In the genomic region with DNA sequence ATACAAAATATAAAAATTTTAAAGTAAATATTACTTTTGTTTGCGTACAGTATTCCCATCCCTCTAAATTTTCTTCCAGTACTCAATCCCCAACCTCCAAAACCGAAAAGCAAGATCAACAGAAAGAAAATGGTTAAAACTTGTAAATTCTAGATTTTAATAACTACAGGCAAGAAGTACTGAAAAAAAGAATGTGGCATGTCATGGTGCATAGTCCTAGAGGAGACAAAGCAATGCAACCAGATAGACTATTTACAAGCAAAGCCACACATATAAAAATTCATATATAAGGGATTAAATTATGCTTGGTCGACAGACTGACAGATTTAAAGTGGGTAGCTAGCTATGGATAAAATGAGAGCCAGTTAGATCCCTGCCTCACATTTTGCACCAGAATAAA, we compare ENCODE assay signal across 10 cellular contexts. TPM values are rescaled to one million over a fixed set of nuclear protein-coding genes. Genes with fewer than 3 reads are reported as not detected.
DNase-seq lines count a peak whose midpoint lies in the region; ATAC-seq and TF ChIP-seq lines count a peak whose summit lies in the region.
"Had no signal": no experiment of that assay in that cellular context is flagged by ENCODE, and none has a peak within 500 bp of the region (broad histone marks: within the 10 kb centered on the region; RNA-seq: fewer than 3 reads in every experiment).

No MANE protein-coding gene starts in this region.

- no peak for ATAC-seq in GM18873 (IDR thresholded peaks at IDR 0.05; ENCODE audit: low FRiP score, unreplicated experiment)
- ATAC-seq in HG03045 (IDR thresholded peaks at IDR 0.05; ENCODE audit: unreplicated experiment) = no peak

- H3K9me3 Mint-ChIP-seq in activated CD4-positive, alpha-beta T cell treated with anti-CD3 and anti-CD28 coated beads, Interleukin-2, amount 10 ng/mL, durations not matched to agents 7 days and 5 days = no peaks in the 10 kb centered on the region
- H3K9me3 Mint-ChIP-seq in activated naive CD8-positive, alpha-beta T cell treated with anti-CD3 and anti-CD28 coated beads for 36 hours = no peaks in the 10 kb centered on the region
- no peaks in the 10 kb centered on the region for H3K9me3 Mint-ChIP-seq in progenitor cell of endocrine pancreas (ENCODE audit: low read depth)

- DNase-seq in activated CD4-positive, alpha-beta T cell treated with anti-CD3 and anti-CD28 coated beads, Interleukin-2, amount 10 ng/mL, durations not matched to agents 7 days and 5 days = no peak
- DNase-seq in activated CD4-positive, alpha-beta T cell treated with anti-CD3 and anti-CD28 coated beads, Interleukin-2, amount 50 U/mL, for 1 hour = no peak
- peak; percentile 61 for DNase-seq in NCI-H146 (lab: John Stamatoyannopoulos, UW)
- no peak for DNase-seq in activated naive CD8-positive, alpha-beta T cell treated with anti-CD3 and anti-CD28 coated beads for 36 hours
- no peak for DNase-seq in progenitor cell of endocrine pancreas (ENCODE audit: low spot score, unreplicated experiment)
- DNase-seq in superior temporal gyrus (ENCODE audit: extremely low spot score) = no peak
- DNase-seq: activated B cell treated with CpG ODN at 0.5 μM for 24 hours, head of caudate nucleus had no signal

- no peak for TF ChIP-seq CTCF in progenitor cell of endocrine pancreas (IDR thresholded peaks at IDR 0.05; ENCODE audit: unreplicated experiment)

- H3K27me3 Mint-ChIP-seq in activated CD4-positive, alpha-beta T cell treated with anti-CD3 and anti-CD28 coated beads, Interleukin-2, amount 10 ng/mL, durations not matched to agents 7 days and 5 days = peaks cover 3% of the 10 kb centered on the region
- peaks cover 20% of the 10 kb centered on the region for H3K27me3 Mint-ChIP-seq in activated naive CD8-positive, alpha-beta T cell treated with anti-CD3 and anti-CD28 coated beads for 36 hours
- no peaks in the 10 kb centered on the region for H3K27me3 Mint-ChIP-seq in progenitor cell of endocrine pancreas

- H3K27ac Mint-ChIP-seq in activated CD4-positive, alpha-beta T cell treated with anti-CD3 and anti-CD28 coated beads, Interleukin-2, amount 10 ng/mL, durations not matched to agents 7 days and 5 days = peak overlapping the region; percentile 100
- peak overlapping the region; percentile 72 for H3K27ac Mint-ChIP-seq in activated naive CD8-positive, alpha-beta T cell treated with anti-CD3 and anti-CD28 coated beads for 36 hours
- no peak overlapping the region for H3K27ac Mint-ChIP-seq in progenitor cell of endocrine pancreas

- H3K4me3 Mint-ChIP-seq in activated CD4-positive, alpha-beta T cell treated with anti-CD3 and anti-CD28 coated beads, Interleukin-2, amount 10 ng/mL, durations not matched to agents 7 days and 5 days = peak overlapping the region; percentile 96
- peak overlapping the region; percentile 66 for H3K4me3 Mint-ChIP-seq in activated naive CD8-positive, alpha-beta T cell treated with anti-CD3 and anti-CD28 coated beads for 36 hours
- peak overlapping the region; percentile 51 for H3K4me3 Mint-ChIP-seq in progenitor cell of endocrine pancreas (ENCODE audit: low read depth)

- peaks cover 80% of the 10 kb centered on the region for H3K4me1 Mint-ChIP-seq in activated CD4-positive, alpha-beta T cell treated with anti-CD3 and anti-CD28 coated beads, Interleukin-2, amount 10 ng/mL, durations not matched to agents 7 days and 5 days
- H3K4me1 Mint-ChIP-seq in activated naive CD8-positive, alpha-beta T cell treated with anti-CD3 and anti-CD28 coated beads for 36 hours = peaks cover 49% of the 10 kb centered on the region
- peaks cover 53% of the 10 kb centered on the region for H3K4me1 Mint-ChIP-seq in progenitor cell of endocrine pancreas (ENCODE audit: low read depth)

- peaks cover 2% of the 10 kb centered on the region for H3K36me3 Mint-ChIP-seq in activated CD4-positive, alpha-beta T cell treated with anti-CD3 and anti-CD28 coated beads, Interleukin-2, amount 10 ng/mL, durations not matched to agents 7 days and 5 days (ENCODE audit: low read depth)
- peaks cover 6% of the 10 kb centered on the region for H3K36me3 Mint-ChIP-seq in activated naive CD8-positive, alpha-beta T cell treated with anti-CD3 and anti-CD28 coated beads for 36 hours
- no peaks in the 10 kb centered on the region for H3K36me3 Mint-ChIP-seq in progenitor cell of endocrine pancreas (ENCODE audit: insufficient read depth)

- CTCF ChIA-PET in activated CD4-positive, alpha-beta T cell treated with anti-CD3 and anti-CD28 coated beads, Interleukin-2, amount 10 ng/mL, durations not matched to agents 7 days and 5 days (lab: Charles Lee) = interaction anchor here (0.8 to 11.3 kb wide), 9 partner anchors 8 to 1779 kb away, joined by 3 to 121 read pairs (median 4); a partner anchor contains a TSS

- POLR2A ChIA-PET in activated CD4-positive, alpha-beta T cell treated with anti-CD3 and anti-CD28 coated beads, Interleukin-2, amount 10 ng/mL, durations not matched to agents 7 days and 5 days (lab: Charles Lee) = interaction anchor here (0.8 to 11.7 kb wide), 21 partner anchors 9 to 1841 kb away, joined by 3 to 504 read pairs (median 14); a partner anchor contains a TSS

RNA-seq across cellular contexts. Expression of a gene that starts 56.5 kb away (rescaled TPM):
- 1 to 10 TPM; 3.0 to 3.5 TPM for total RNA-seq in activated CD4-positive, alpha-beta T cell treated with anti-CD3 and anti-CD28 coated beads, Interleukin-2, amount 10 ng/mL, durations not matched to agents 7 days and 5 days
- under 1 TPM; 0.76 to 0.80 TPM for total RNA-seq in activated naive CD8-positive, alpha-beta T cell treated with anti-CD3 and anti-CD28 coated beads for 36 hours
- total RNA-seq in progenitor cell of endocrine pancreas = 1.1 and 1.8 TPM in 2 replicates
